1 cellular context compared by ENCODE assay signal in the genomic region with DNA sequence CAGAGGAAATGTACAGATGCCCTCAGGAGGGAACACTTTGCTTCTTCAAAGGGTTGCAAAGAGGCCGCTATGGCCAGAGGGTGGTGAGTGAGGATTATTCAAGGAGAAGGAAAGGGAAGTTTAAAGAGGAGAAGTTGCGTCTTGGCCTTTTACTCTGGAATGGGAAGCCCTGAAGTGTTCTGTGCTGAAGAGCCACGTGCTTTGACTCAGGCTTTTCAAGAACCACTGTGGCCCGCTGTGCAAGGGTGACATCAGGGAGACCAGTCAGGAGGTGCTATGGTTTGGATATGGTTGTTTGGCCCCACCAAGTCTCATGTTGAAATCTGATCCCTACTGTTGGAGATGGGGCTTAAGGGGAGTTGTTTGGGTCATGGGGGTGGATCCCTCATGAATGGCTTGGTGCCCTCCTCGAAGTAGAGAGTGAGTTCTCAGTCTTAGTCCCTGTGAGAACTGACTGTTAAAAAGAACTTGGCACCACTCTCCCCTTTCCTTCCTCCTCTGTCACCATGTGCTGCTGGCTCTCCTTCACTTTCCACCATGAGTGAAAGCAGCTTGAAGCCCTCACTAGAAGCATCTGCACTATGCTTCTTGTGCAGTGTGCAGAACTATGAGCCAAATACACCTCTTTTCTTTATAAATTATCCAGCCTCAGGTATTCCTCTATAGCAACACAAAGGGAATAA.
TF ChIP-seq lines count a peak whose summit lies in the region.

No MANE protein-coding gene starts in this region.

TF ChIP-seq in K562, 482 proteins besides CTCF, POLR2A, EP300 and RAD21 (continued from another document):
- TF ChIP-seq, protein P1, sequence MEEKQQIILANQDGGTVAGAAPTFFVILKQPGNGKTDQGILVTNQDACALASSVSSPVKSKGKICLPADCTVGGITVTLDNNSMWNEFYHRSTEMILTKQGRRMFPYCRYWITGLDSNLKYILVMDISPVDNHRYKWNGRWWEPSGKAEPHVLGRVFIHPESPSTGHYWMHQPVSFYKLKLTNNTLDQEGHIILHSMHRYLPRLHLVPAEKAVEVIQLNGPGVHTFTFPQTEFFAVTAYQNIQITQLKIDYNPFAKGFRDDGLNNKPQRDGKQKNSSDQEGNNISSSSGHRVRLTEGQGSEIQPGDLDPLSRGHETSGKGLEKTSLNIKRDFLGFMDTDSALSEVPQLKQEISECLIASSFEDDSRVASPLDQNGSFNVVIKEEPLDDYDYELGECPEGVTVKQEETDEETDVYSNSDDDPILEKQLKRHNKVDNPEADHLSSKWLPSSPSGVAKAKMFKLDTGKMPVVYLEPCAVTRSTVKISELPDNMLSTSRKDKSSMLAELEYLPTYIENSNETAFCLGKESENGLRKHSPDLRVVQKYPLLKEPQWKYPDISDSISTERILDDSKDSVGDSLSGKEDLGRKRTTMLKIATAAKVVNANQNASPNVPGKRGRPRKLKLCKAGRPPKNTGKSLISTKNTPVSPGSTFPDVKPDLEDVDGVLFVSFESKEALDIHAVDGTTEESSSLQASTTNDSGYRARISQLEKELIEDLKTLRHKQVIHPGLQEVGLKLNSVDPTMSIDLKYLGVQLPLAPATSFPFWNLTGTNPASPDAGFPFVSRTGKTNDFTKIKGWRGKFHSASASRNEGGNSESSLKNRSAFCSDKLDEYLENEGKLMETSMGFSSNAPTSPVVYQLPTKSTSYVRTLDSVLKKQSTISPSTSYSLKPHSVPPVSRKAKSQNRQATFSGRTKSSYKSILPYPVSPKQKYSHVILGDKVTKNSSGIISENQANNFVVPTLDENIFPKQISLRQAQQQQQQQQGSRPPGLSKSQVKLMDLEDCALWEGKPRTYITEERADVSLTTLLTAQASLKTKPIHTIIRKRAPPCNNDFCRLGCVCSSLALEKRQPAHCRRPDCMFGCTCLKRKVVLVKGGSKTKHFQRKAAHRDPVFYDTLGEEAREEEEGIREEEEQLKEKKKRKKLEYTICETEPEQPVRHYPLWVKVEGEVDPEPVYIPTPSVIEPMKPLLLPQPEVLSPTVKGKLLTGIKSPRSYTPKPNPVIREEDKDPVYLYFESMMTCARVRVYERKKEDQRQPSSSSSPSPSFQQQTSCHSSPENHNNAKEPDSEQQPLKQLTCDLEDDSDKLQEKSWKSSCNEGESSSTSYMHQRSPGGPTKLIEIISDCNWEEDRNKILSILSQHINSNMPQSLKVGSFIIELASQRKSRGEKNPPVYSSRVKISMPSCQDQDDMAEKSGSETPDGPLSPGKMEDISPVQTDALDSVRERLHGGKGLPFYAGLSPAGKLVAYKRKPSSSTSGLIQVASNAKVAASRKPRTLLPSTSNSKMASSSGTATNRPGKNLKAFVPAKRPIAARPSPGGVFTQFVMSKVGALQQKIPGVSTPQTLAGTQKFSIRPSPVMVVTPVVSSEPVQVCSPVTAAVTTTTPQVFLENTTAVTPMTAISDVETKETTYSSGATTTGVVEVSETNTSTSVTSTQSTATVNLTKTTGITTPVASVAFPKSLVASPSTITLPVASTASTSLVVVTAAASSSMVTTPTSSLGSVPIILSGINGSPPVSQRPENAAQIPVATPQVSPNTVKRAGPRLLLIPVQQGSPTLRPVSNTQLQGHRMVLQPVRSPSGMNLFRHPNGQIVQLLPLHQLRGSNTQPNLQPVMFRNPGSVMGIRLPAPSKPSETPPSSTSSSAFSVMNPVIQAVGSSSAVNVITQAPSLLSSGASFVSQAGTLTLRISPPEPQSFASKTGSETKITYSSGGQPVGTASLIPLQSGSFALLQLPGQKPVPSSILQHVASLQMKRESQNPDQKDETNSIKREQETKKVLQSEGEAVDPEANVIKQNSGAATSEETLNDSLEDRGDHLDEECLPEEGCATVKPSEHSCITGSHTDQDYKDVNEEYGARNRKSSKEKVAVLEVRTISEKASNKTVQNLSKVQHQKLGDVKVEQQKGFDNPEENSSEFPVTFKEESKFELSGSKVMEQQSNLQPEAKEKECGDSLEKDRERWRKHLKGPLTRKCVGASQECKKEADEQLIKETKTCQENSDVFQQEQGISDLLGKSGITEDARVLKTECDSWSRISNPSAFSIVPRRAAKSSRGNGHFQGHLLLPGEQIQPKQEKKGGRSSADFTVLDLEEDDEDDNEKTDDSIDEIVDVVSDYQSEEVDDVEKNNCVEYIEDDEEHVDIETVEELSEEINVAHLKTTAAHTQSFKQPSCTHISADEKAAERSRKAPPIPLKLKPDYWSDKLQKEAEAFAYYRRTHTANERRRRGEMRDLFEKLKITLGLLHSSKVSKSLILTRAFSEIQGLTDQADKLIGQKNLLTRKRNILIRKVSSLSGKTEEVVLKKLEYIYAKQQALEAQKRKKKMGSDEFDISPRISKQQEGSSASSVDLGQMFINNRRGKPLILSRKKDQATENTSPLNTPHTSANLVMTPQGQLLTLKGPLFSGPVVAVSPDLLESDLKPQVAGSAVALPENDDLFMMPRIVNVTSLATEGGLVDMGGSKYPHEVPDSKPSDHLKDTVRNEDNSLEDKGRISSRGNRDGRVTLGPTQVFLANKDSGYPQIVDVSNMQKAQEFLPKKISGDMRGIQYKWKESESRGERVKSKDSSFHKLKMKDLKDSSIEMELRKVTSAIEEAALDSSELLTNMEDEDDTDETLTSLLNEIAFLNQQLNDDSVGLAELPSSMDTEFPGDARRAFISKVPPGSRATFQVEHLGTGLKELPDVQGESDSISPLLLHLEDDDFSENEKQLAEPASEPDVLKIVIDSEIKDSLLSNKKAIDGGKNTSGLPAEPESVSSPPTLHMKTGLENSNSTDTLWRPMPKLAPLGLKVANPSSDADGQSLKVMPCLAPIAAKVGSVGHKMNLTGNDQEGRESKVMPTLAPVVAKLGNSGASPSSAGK (IDR thresholded peaks at IDR 0.05): peak; percentile 21; the same call in 1 of the 2 replicates
- TF ChIP-seq REST (CRISPR knock-in tag; IDR thresholded peaks at IDR 0.05; ENCODE audit: low read depth): no peak
- TF ChIP-seq ZNF644 (tag; IDR thresholded peaks at IDR 0.05; ENCODE audit: low read depth): no peak
